In genomic region chr10:55629792-55630490, GRCh38 we compare ENCODE assay signal across 8 cellular contexts.
A peak's percentile ranks its signal among the peaks of the same experiment; 100 is the strongest.
DNase-seq lines count a peak whose midpoint lies in the region; ATAC-seq and TF ChIP-seq lines count a peak whose summit lies in the region.

No MANE protein-coding gene starts in this region.

- peaks cover 30% of the 10 kb centered on the region for H3K27me3 Mint-ChIP-seq in MCF 10A (ENCODE audit: insufficient read depth, unreplicated experiment)
- H3K27me3 Mint-ChIP-seq in activated T-helper 2 cell treated with anti-CD3 and anti-CD28 coated beads, Interferon-gamma antibody, Interleukin-2, Interleukin-4, amounts not matched to agents 10 μg/mL and 5 μg/mL and 100 μg/mL, durations not matched to agents 14 hours and 24 hours and 36 hours (ENCODE audit: low read depth) = peaks cover 27% of the 10 kb centered on the region

- H3K4me3 ChIP-seq in breast epithelium (peak overlapping the region; percentile 41 to 59 (median 53)), iPS-20b (ENCODE audit: low read length) (peak overlapping the region; percentile 85), suprapubic skin (peak overlapping the region; percentile 49)

- no peak overlapping the region; the same call in 1 of the 2 replicates for H3K9ac ChIP-seq in iPS-20b (ENCODE audit: low read depth, low read length)

- no peak overlapping the region for H3K4me3 Mint-ChIP-seq in MCF 10A (ENCODE audit: unreplicated experiment)
- peak overlapping the region; percentile 30 for H3K4me3 Mint-ChIP-seq in activated T-helper 2 cell treated with anti-CD3 and anti-CD28 coated beads, Interferon-gamma antibody, Interleukin-2, Interleukin-4, amounts not matched to agents 10 μg/mL and 5 μg/mL and 100 μg/mL, durations not matched to agents 14 hours and 24 hours and 36 hours (ENCODE audit: low read depth)

- WGBS in suprapubic skin = 8% methylated on average over 21 of the region's 21 CpGs

- H3K36me3 ChIP-seq in breast epithelium = no peaks in the 10 kb centered on the region
- H3K36me3 ChIP-seq in iPS-20b (ENCODE audit: insufficient read depth, low read depth, low read length) = no peaks in the 10 kb centered on the region
- no peaks in the 10 kb centered on the region for H3K36me3 ChIP-seq in suprapubic skin

- ATAC-seq in GM19452 (IDR thresholded peaks at IDR 0.05; ENCODE audit: unreplicated experiment) = no peak

- H3K36me3 Mint-ChIP-seq in MCF 10A (ENCODE audit: insufficient read depth, unreplicated experiment) = no peaks in the 10 kb centered on the region
- no peaks in the 10 kb centered on the region for H3K36me3 Mint-ChIP-seq in activated T-helper 2 cell treated with anti-CD3 and anti-CD28 coated beads, Interferon-gamma antibody, Interleukin-2, Interleukin-4, amounts not matched to agents 10 μg/mL and 5 μg/mL and 100 μg/mL, durations not matched to agents 14 hours and 24 hours and 36 hours (ENCODE audit: low read depth)

- H3K27me3 ChIP-seq in breast epithelium (peaks cover 0 to 40% of the 10 kb centered on the region in 2 donors), iPS-20b (ENCODE audit: insufficient read depth, low read length) (peaks cover 5% of the 10 kb centered on the region; the same call in 1 of the 2 replicates), suprapubic skin (peaks cover 48% of the 10 kb centered on the region)

- H3K4me1 Mint-ChIP-seq in MCF 10A (ENCODE audit: insufficient read depth, unreplicated experiment) = peaks cover 4% of the 10 kb centered on the region
- peaks cover 4% of the 10 kb centered on the region for H3K4me1 Mint-ChIP-seq in activated T-helper 2 cell treated with anti-CD3 and anti-CD28 coated beads, Interferon-gamma antibody, Interleukin-2, Interleukin-4, amounts not matched to agents 10 μg/mL and 5 μg/mL and 100 μg/mL, durations not matched to agents 14 hours and 24 hours and 36 hours (ENCODE audit: low read depth)

- H3K9me3 Mint-ChIP-seq in MCF 10A (ENCODE audit: unreplicated experiment) = no peaks in the 10 kb centered on the region
- no peaks in the 10 kb centered on the region for H3K9me3 Mint-ChIP-seq in activated T-helper 2 cell treated with anti-CD3 and anti-CD28 coated beads, Interferon-gamma antibody, Interleukin-2, Interleukin-4, amounts not matched to agents 10 μg/mL and 5 μg/mL and 100 μg/mL, durations not matched to agents 14 hours and 24 hours and 36 hours

- TF ChIP-seq CTCF in breast epithelium (IDR thresholded peaks at IDR 0.05) (no peak), MCF 10A (IDR thresholded peaks at IDR 0.05; ENCODE audit: unreplicated experiment) (no peak), suprapubic skin (IDR thresholded peaks at IDR 0.05) (peak in 1 of 2 donors; percentile 19)

- no peak for TF ChIP-seq EP300 in suprapubic skin (IDR thresholded peaks at IDR 0.05)

- TF ChIP-seq POLR2A in breast epithelium (IDR thresholded peaks at IDR 0.05) (no peak), suprapubic skin (IDR thresholded peaks at IDR 0.05) (no peak)

- CTCF ChIA-PET in MCF 10A (lab: Yijun Ruan, JAX) = interaction anchor here (0.7 kb wide), 1 partner anchor 433 kb away, joined by 3 read pairs; no protein-coding TSS in a partner anchor

- intact Hi-C loops in breast epithelium (cut with DNase I; ENCODE audit: low total_unique reads) (no loop called here), MCF 10A (cut with micrococcal nuclease) (no loop called here)
- intact Hi-C loops in activated T-helper 2 cell treated with anti-CD3 and anti-CD28 coated beads, Interferon-gamma antibody, Interleukin-2, Interleukin-4, amounts not matched to agents 10 μg/mL and 5 μg/mL and 100 μg/mL, durations not matched to agents 14 hours and 24 hours and 36 hours (cut with micrococcal nuclease) = no loop called here

- peak in 1 of 2 donors; percentile 49 for DNase-seq in breast epithelium (ENCODE audit: low spot score in 2 of 2)
- no peak for DNase-seq in MCF 10A (ENCODE audit: unreplicated experiment)
- no peak for DNase-seq in activated T-helper 2 cell treated with anti-CD3 and anti-CD28 coated beads, Interferon-gamma antibody, Interleukin-2, Interleukin-4, amounts not matched to agents 10 μg/mL and 5 μg/mL and 100 μg/mL, durations not matched to agents 14 hours and 24 hours and 36 hours (ENCODE audit: low spot score)
- DNase-seq in suprapubic skin (ENCODE audit: low spot score in 2 of 2) = peak in 1 of 2 donors; percentile 59
- no peak for DNase-seq in cerebellum (ENCODE audit: low spot score)
- no peak for DNase-seq in NK-92 treated with Interleukin-12 subunit alpha and Interleukin-12 subunit beta, amount 100 ng/mL, for 24 hours (lab: John Stamatoyannopoulos, UW)

- no peak overlapping the region for H3K27ac Mint-ChIP-seq in MCF 10A (ENCODE audit: low read depth, unreplicated experiment)
- no peak overlapping the region for H3K27ac Mint-ChIP-seq in activated T-helper 2 cell treated with anti-CD3 and anti-CD28 coated beads, Interferon-gamma antibody, Interleukin-2, Interleukin-4, amounts not matched to agents 10 μg/mL and 5 μg/mL and 100 μg/mL, durations not matched to agents 14 hours and 24 hours and 36 hours

- H3K27ac ChIP-seq in breast epithelium (no peak overlapping the region), iPS-20b (ENCODE audit: low read length) (no peak overlapping the region), suprapubic skin (no peak overlapping the region)

- no peaks in the 10 kb centered on the region for H3K9me3 ChIP-seq in breast epithelium
- no peaks in the 10 kb centered on the region for H3K9me3 ChIP-seq in iPS-20b (ENCODE audit: insufficient read depth, low read depth, low read length)
- no peaks in the 10 kb centered on the region for H3K9me3 ChIP-seq in suprapubic skin

- BruUV-seq in MCF 10A (replicated peaks; lab: Mats Ljungman, UMichigan) = no TSS peak

- POLR2A ChIA-PET in MCF 10A (lab: Yijun Ruan, JAX) = no interaction called here

- H3K4me1 ChIP-seq in breast epithelium (no peaks in the 10 kb centered on the region), iPS-20b (ENCODE audit: insufficient read depth, low read length) (peaks cover 2% of the 10 kb centered on the region; the same call in 1 of the 2 replicates), suprapubic skin (peaks cover 18% of the 10 kb centered on the region)
